Comparison of ENCODE assay signal across 32 cellular contexts in genomic region chr2:236036045-236036444, GRCh38.
"Had no signal": no experiment of that assay in that cellular context is flagged by ENCODE, and none has a peak within 500 bp of the region (broad histone marks: within the 10 kb centered on the region; RNA-seq: fewer than 3 reads in every experiment).

No MANE protein-coding gene starts in this region.

- ATAC-seq: activated CD8-positive, alpha-beta memory T cell treated with anti-CD3 and anti-CD28 coated beads, Interleukin-2, amount 10 ng/mL, durations not matched to agents 7 days and 5 days; activated CD8-positive, alpha-beta T cell treated with anti-CD3 and anti-CD28 coated beads for 36 hours; activated naive CD8-positive, alpha-beta T cell treated with anti-CD3 and anti-CD28 coated beads, Interleukin-2, amount 50 U/mL, for 24 hours; T-cell; T-helper 17 cell had no signal

- H3K4me3 ChIP-seq: ascending aorta, cardiac muscle cell had no signal

- H3K4me3 Mint-ChIP-seq: activated B cell treated with CpG ODN at 0.5 μM for 24 hours; activated CD4-positive, alpha-beta memory T cell treated with anti-CD3 and anti-CD28 coated beads for 36 hours; activated CD4-positive, alpha-beta T cell treated with anti-CD3 and anti-CD28 coated beads, Interleukin-2, amount 10 ng/mL, durations not matched to agents 24 days and 14 days; activated CD8-positive, alpha-beta memory T cell treated with anti-CD3 and anti-CD28 coated beads, Interleukin-2, amount 10 ng/mL, durations not matched to agents 7 days and 5 days; activated CD8-positive, alpha-beta T cell treated with anti-CD3 and anti-CD28 coated beads for 36 hours; activated naive CD4-positive, alpha-beta T cell treated with anti-CD3 and anti-CD28 coated beads, Interleukin-2, amount 10 ng/mL, durations not matched to agents 7 days and 5 days; activated naive CD4-positive, alpha-beta T cell treated with anti-CD3 and anti-CD28 coated beads, Interleukin-2, amount 50 U/mL, for 24 hours; activated naive CD8-positive, alpha-beta T cell; activated naive CD8-positive, alpha-beta T cell treated with anti-CD3 and anti-CD28 coated beads, Interleukin-2, amount 10 ng/mL, durations not matched to agents 7 days and 5 days; activated naive CD8-positive, alpha-beta T cell treated with anti-CD3 and anti-CD28 coated beads, Interleukin-2, amount 50 U/mL, for 24 hours; activated T-cell treated with anti-CD3 and anti-CD28 coated beads, Interleukin-2, amount 50 U/mL, for 24 hours; brain; central memory CD8-positive, alpha-beta T cell; T-cell; T-helper 17 cell; T-helper 2 cell treated with Interferon-gamma antibody and Interleukin-4, amounts not matched to agents 5 μg/mL and 100 μg/mL, for 36 hours had no signal

- DNase-seq: activated B cell treated with CpG ODN at 0.5 μM for 24 hours; activated CD4-positive, alpha-beta memory T cell treated with anti-CD3 and anti-CD28 coated beads for 36 hours; activated CD4-positive, alpha-beta T cell treated with anti-CD3 and anti-CD28 coated beads for 4 hours; activated CD4-positive, alpha-beta T cell treated with anti-CD3 and anti-CD28 coated beads, Interleukin-2, amount 10 ng/mL, durations not matched to agents 24 days and 14 days; activated CD4-positive, alpha-beta T cell treated with anti-CD3 and anti-CD28 coated beads, Interleukin-2, amount 50 U/mL, for 1 hour; activated CD4-positive, alpha-beta T cell treated with anti-CD3 and anti-CD28 coated beads, Interleukin-2, amount 50 U/mL, for 4 hours; activated CD4-positive, CD25-positive, alpha-beta regulatory T cell treated with anti-CD3 and anti-CD28 coated beads, Interleukin-2, amount 50 U/mL, for 72 hours; activated CD8-positive, alpha-beta memory T cell treated with anti-CD3 and anti-CD28 coated beads, Interleukin-2, amount 10 ng/mL, durations not matched to agents 7 days and 5 days; activated CD8-positive, alpha-beta memory T cell treated with anti-CD3 and anti-CD28 coated beads, Interleukin-2, amount 50 U/mL, for 48 hours; activated CD8-positive, alpha-beta T cell treated with anti-CD3 and anti-CD28 coated beads for 36 hours; activated effector memory CD4-positive, alpha-beta T cell treated with Interleukin-2 at 50 U/mL for 16 hours; activated gamma-delta T cell; activated naive CD4-positive, alpha-beta T cell treated with anti-CD3 and anti-CD28 coated beads, Interleukin-2, amount 10 ng/mL, durations not matched to agents 7 days and 5 days; activated naive CD4-positive, alpha-beta T cell treated with Interleukin-2 at 50 U/mL for 16 hours; activated naive CD8-positive, alpha-beta T cell treated with anti-CD3 and anti-CD28 coated beads, Interleukin-2, amount 10 ng/mL, durations not matched to agents 7 days and 5 days; activated naive CD8-positive, alpha-beta T cell treated with anti-CD3 and anti-CD28 coated beads, Interleukin-2, amount 50 U/mL, for 24 hours; activated T-cell treated with anti-CD3 and anti-CD28 coated beads, Interleukin-2, amount 50 U/mL, for 24 hours; activated T-cell treated with anti-CD3 and anti-CD28 coated beads, Interleukin-2, amount 50 U/mL, for 48 hours; amygdala; caudate nucleus; cerebellar nuclear complex; T-cell; T-helper 17 cell; T-helper 9 cell had no signal

- H3K9me3 Mint-ChIP-seq: activated B cell treated with CpG ODN at 0.5 μM for 24 hours; activated CD4-positive, alpha-beta T cell treated with anti-CD3 and anti-CD28 coated beads, Interleukin-2, amount 10 ng/mL, durations not matched to agents 24 days and 14 days; activated CD8-positive, alpha-beta T cell treated with anti-CD3 and anti-CD28 coated beads for 36 hours; activated naive CD4-positive, alpha-beta T cell treated with anti-CD3 and anti-CD28 coated beads, Interleukin-2, amount 50 U/mL, for 24 hours; central memory CD8-positive, alpha-beta T cell; T-cell; T-helper 2 cell treated with Interferon-gamma antibody and Interleukin-4, amounts not matched to agents 5 μg/mL and 100 μg/mL, for 36 hours had no signal

- H3K27ac Mint-ChIP-seq: activated B cell treated with CpG ODN at 0.5 μM for 24 hours; activated CD4-positive, alpha-beta memory T cell treated with anti-CD3 and anti-CD28 coated beads for 36 hours; activated CD4-positive, alpha-beta T cell treated with anti-CD3 and anti-CD28 coated beads, Interleukin-2, amount 10 ng/mL, durations not matched to agents 24 days and 14 days; activated CD8-positive, alpha-beta memory T cell treated with anti-CD3 and anti-CD28 coated beads, Interleukin-2, amount 10 ng/mL, durations not matched to agents 7 days and 5 days; activated CD8-positive, alpha-beta T cell treated with anti-CD3 and anti-CD28 coated beads for 36 hours; activated naive CD4-positive, alpha-beta T cell treated with anti-CD3 and anti-CD28 coated beads, Interleukin-2, amount 10 ng/mL, durations not matched to agents 7 days and 5 days; activated naive CD4-positive, alpha-beta T cell treated with anti-CD3 and anti-CD28 coated beads, Interleukin-2, amount 50 U/mL, for 24 hours; activated naive CD8-positive, alpha-beta T cell; activated naive CD8-positive, alpha-beta T cell treated with anti-CD3 and anti-CD28 coated beads, Interleukin-2, amount 10 ng/mL, durations not matched to agents 7 days and 5 days; activated naive CD8-positive, alpha-beta T cell treated with anti-CD3 and anti-CD28 coated beads, Interleukin-2, amount 50 U/mL, for 24 hours; activated T-cell treated with anti-CD3 and anti-CD28 coated beads, Interleukin-2, amount 50 U/mL, for 24 hours; activated T-helper 2 cell treated with anti-CD3 and anti-CD28 coated beads, Interferon-gamma antibody, Interleukin-2, Interleukin-4, amounts not matched to agents 10 μg/mL and 5 μg/mL and 100 μg/mL, durations not matched to agents 14 hours and 24 hours and 36 hours; T-cell; T-helper 17 cell; T-helper 2 cell treated with Interferon-gamma antibody and Interleukin-4, amounts not matched to agents 5 μg/mL and 100 μg/mL, for 36 hours had no signal

- H3K36me3 Mint-ChIP-seq: activated CD4-positive, alpha-beta memory T cell treated with anti-CD3 and anti-CD28 coated beads for 36 hours; activated CD8-positive, alpha-beta memory T cell treated with anti-CD3 and anti-CD28 coated beads, Interleukin-2, amount 10 ng/mL, durations not matched to agents 7 days and 5 days; activated naive CD4-positive, alpha-beta T cell treated with anti-CD3 and anti-CD28 coated beads, Interleukin-2, amount 10 ng/mL, durations not matched to agents 7 days and 5 days; activated naive CD4-positive, alpha-beta T cell treated with anti-CD3 and anti-CD28 coated beads, Interleukin-2, amount 50 U/mL, for 24 hours; activated naive CD8-positive, alpha-beta T cell; activated naive CD8-positive, alpha-beta T cell treated with anti-CD3 and anti-CD28 coated beads, Interleukin-2, amount 10 ng/mL, durations not matched to agents 7 days and 5 days; T-cell had no signal

- H3K27me3 Mint-ChIP-seq: activated B cell treated with CpG ODN at 0.5 μM for 24 hours; activated CD4-positive, alpha-beta memory T cell treated with anti-CD3 and anti-CD28 coated beads for 36 hours; activated CD4-positive, alpha-beta T cell treated with anti-CD3 and anti-CD28 coated beads, Interleukin-2, amount 10 ng/mL, durations not matched to agents 24 days and 14 days; activated CD8-positive, alpha-beta memory T cell treated with anti-CD3 and anti-CD28 coated beads, Interleukin-2, amount 10 ng/mL, durations not matched to agents 7 days and 5 days; activated naive CD4-positive, alpha-beta T cell treated with anti-CD3 and anti-CD28 coated beads, Interleukin-2, amount 10 ng/mL, durations not matched to agents 7 days and 5 days; activated naive CD8-positive, alpha-beta T cell; activated naive CD8-positive, alpha-beta T cell treated with anti-CD3 and anti-CD28 coated beads, Interleukin-2, amount 10 ng/mL, durations not matched to agents 7 days and 5 days; activated naive CD8-positive, alpha-beta T cell treated with anti-CD3 and anti-CD28 coated beads, Interleukin-2, amount 50 U/mL, for 24 hours; activated T-cell treated with anti-CD3 and anti-CD28 coated beads, Interleukin-2, amount 50 U/mL, for 24 hours; brain; central memory CD8-positive, alpha-beta T cell had no signal

- H3K4me1 Mint-ChIP-seq: activated B cell treated with CpG ODN at 0.5 μM for 24 hours; activated CD4-positive, alpha-beta T cell treated with anti-CD3 and anti-CD28 coated beads, Interleukin-2, amount 10 ng/mL, durations not matched to agents 24 days and 14 days; activated CD8-positive, alpha-beta memory T cell treated with anti-CD3 and anti-CD28 coated beads, Interleukin-2, amount 10 ng/mL, durations not matched to agents 7 days and 5 days; activated naive CD4-positive, alpha-beta T cell treated with anti-CD3 and anti-CD28 coated beads, Interleukin-2, amount 10 ng/mL, durations not matched to agents 7 days and 5 days; activated naive CD4-positive, alpha-beta T cell treated with anti-CD3 and anti-CD28 coated beads, Interleukin-2, amount 50 U/mL, for 24 hours; activated naive CD8-positive, alpha-beta T cell treated with anti-CD3 and anti-CD28 coated beads, Interleukin-2, amount 10 ng/mL, durations not matched to agents 7 days and 5 days; activated naive CD8-positive, alpha-beta T cell treated with anti-CD3 and anti-CD28 coated beads, Interleukin-2, amount 50 U/mL, for 24 hours; brain; central memory CD8-positive, alpha-beta T cell; T-cell; T-helper 17 cell had no signal
